2 cellular contexts compared by ENCODE assay signal in the genomic region with DNA sequence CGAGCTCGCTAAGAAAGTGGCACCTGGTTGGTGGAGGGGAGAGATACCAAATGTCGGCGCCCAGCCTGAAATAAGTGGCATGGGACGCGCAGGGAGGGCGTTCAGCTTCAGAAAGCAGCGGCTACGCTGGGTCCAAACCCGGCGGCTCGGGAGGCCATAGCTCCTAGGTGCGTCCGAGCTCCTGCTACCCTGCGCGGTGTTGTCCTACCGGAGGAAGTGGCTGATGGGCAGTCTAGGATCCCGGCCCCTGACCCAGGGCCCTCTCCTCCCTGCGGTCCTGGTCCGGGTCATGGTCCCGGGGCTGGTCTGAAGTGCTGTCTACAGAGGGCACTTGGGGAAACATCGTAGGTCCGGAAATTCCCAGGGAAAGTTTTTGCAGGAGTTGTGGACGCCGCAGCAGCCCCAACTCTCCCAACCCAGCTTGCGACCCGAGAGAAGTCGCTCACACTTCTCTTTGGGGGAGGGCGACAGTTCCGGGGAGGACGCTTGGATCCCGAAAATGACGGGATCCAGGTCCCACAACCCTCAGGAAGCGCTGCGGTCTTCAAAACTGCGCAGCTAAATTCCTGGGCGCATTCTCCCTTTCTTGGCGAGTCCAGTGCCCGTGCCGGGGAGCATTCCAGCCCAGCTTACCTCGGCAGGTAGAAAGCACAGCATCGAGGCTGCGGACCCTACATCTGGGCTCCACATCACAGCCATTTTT.
TF ChIP-seq lines count a peak whose summit lies in the region.

No MANE protein-coding gene starts in this region.

TF ChIP-seq in SK-N-SH, 30 proteins besides CTCF, POLR2A, EP300 and RAD21 (continued from another document):
- TF ChIP-seq, protein P1, sequence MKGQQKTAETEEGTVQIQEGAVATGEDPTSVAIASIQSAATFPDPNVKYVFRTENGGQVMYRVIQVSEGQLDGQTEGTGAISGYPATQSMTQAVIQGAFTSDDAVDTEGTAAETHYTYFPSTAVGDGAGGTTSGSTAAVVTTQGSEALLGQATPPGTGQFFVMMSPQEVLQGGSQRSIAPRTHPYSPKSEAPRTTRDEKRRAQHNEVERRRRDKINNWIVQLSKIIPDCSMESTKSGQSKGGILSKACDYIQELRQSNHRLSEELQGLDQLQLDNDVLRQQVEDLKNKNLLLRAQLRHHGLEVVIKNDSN (IDR thresholded peaks at IDR 0.05; ENCODE audit: borderline replicate concordance, low read depth) = no peak
- no peak for TF ChIP-seq POLR2AphosphoS5 (IDR thresholded peaks at IDR 0.05; ENCODE audit: low read depth, low read length)
- TF ChIP-seq, protein P2, sequence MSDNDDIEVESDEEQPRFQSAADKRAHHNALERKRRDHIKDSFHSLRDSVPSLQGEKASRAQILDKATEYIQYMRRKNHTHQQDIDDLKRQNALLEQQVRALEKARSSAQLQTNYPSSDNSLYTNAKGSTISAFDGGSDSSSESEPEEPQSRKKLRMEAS (IDR thresholded peaks at IDR 0.05; ENCODE audit: low read depth) = no peak
- TF ChIP-seq MXI1 (IDR thresholded peaks at IDR 0.05; ENCODE audit: low read depth, low read length) = no peak
- TF ChIP-seq TCF12 (IDR thresholded peaks at IDR 0.05) = no peak
- TF ChIP-seq YY1 (IDR thresholded peaks at IDR 0.05; ENCODE audit: low read depth) = no peak
TF ChIP-seq in SK-N-SH: peak in this region for 0.

TF ChIP-seq in SK-N-SH treated with all-trans-retinoic acid at 6 μM for 48 hours, 23 proteins besides CTCF, POLR2A, EP300 and RAD21 (continued from another document):
- TF ChIP-seq, protein P3, sequence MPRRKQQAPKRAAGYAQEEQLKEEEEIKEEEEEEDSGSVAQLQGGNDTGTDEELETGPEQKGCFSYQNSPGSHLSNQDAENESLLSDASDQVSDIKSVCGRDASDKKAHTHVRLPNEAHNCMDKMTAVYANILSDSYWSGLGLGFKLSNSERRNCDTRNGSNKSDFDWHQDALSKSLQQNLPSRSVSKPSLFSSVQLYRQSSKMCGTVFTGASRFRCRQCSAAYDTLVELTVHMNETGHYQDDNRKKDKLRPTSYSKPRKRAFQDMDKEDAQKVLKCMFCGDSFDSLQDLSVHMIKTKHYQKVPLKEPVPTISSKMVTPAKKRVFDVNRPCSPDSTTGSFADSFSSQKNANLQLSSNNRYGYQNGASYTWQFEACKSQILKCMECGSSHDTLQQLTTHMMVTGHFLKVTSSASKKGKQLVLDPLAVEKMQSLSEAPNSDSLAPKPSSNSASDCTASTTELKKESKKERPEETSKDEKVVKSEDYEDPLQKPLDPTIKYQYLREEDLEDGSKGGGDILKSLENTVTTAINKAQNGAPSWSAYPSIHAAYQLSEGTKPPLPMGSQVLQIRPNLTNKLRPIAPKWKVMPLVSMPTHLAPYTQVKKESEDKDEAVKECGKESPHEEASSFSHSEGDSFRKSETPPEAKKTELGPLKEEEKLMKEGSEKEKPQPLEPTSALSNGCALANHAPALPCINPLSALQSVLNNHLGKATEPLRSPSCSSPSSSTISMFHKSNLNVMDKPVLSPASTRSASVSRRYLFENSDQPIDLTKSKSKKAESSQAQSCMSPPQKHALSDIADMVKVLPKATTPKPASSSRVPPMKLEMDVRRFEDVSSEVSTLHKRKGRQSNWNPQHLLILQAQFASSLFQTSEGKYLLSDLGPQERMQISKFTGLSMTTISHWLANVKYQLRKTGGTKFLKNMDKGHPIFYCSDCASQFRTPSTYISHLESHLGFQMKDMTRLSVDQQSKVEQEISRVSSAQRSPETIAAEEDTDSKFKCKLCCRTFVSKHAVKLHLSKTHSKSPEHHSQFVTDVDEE (CRISPR knock-in tag; IDR thresholded peaks at IDR 0.05) = no peak
- TF ChIP-seq ZNF565 (CRISPR knock-in tag; conservative IDR thresholded peaks at IDR 0.05; ENCODE audit: low read depth) (no peak), OSR1 (CRISPR knock-in tag; IDR thresholded peaks at IDR 0.05) (no peak), ISL1 (CRISPR knock-in tag; IDR thresholded peaks at IDR 0.05) (no peak), ESRRG (CRISPR knock-in tag; IDR thresholded peaks at IDR 0.05) (no peak), TOX (CRISPR knock-in tag; IDR thresholded peaks at IDR 0.05; ENCODE audit: borderline replicate concordance) (no peak)
